Comparison of ENCODE assay signal across 11 cellular contexts in the genomic region with DNA sequence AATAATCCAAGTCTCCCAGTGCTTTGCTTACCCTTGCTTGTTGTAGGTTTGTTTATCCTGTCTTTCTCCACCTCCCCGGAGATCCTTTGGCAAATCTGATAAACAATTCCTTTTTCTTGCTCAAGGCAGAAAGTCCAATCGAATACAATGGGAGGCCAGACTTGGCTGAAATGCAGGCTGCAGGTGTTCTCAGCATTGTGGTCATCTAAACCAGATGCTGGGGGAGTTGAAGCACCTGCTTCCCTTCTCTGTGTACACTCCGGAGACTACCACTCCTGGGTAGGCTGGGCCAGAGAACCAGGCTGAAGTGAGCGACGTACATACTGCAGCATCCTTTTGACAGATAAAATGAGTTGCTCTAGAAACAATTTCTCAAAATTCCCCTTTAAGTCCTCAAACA.
DNase-seq lines count a peak whose midpoint lies in the region; ATAC-seq lines count a peak whose summit lies in the region.
"Had no signal": no experiment of that assay in that cellular context is flagged by ENCODE, and none has a peak within 500 bp of the region (broad histone marks: within the 10 kb centered on the region; RNA-seq: fewer than 3 reads in every experiment).

No MANE protein-coding gene starts in this region.

- DNase-seq in NCI-H1092 treated with DMSO at 0.1 percent for 48 hours (lab: John Stamatoyannopoulos, UW) (peak; percentile 4), NCI-H1092 (lab: John Stamatoyannopoulos, UW) (no peak), NCI-H1417 treated with DMSO at 0.1 percent for 48 hours (lab: John Stamatoyannopoulos, UW) (peak; percentile 11), epithelial cell of prostate (ENCODE audit: low read depth, low spot score) (no peak), HCEC 1CT (no peak), DMS153 treated with DMSO at 0.1 percent for 48 hours (lab: John Stamatoyannopoulos, UW; ENCODE audit: unreplicated experiment) (no peak)
- DNase-seq: adrenal gland, esophagus squamous epithelium had no signal

- peak overlapping the region; percentile 52 for H3K27ac ChIP-seq in epithelial cell of prostate
- H3K27ac ChIP-seq: 22Rv1, adrenal gland, esophagus squamous epithelium had no signal

- ATAC-seq in GM21786 (IDR thresholded peaks at IDR 0.05; ENCODE audit: unreplicated experiment) (peak; percentile 49), GM18519 (IDR thresholded peaks at IDR 0.05; ENCODE audit: low FRiP score, unreplicated experiment) (no peak)

Comparison
In these comparisons a context has a peak if more than half of its experiments do, and no peak if none do; other contexts are left out.
1. DNase-seq: peak in NCI-H1092 treated with DMSO at 0.1 percent for 48 hours (single experiment) and NCI-H1417 treated with DMSO at 0.1 percent for 48 hours (single experiment); none in NCI-H1092 (single experiment), epithelial cell of prostate (single experiment), HCEC 1CT (single experiment) and DMS153 treated with DMSO at 0.1 percent for 48 hours (single experiment).